ENCODE assay signal across 8 cellular contexts in genomic region chr2:219205981-219206441, GRCh38. TPM values are rescaled to one million over a fixed set of nuclear protein-coding genes. Genes with fewer than 3 reads are reported as not detected.
DNase-seq lines count a peak whose midpoint lies in the region; ATAC-seq lines count a peak whose summit lies in the region.

No MANE protein-coding gene starts in this region.

- no peaks in the 10 kb centered on the region for H3K9me3 ChIP-seq in naive thymus-derived CD4-positive, alpha-beta T cell (ENCODE audit: control insufficient read depth in 2 of 3, low read length in 3 of 3)

- no peaks in the 10 kb centered on the region for H3K27me3 ChIP-seq in naive thymus-derived CD4-positive, alpha-beta T cell (ENCODE audit: control insufficient read depth in 2 of 2, insufficient read depth in 2 of 2, low read length in 2 of 2)

- intact Hi-C loops in naive thymus-derived CD4-positive, alpha-beta T cell (cut with micrococcal nuclease): loop anchor here (1.0 to 5.0 kb wide), 19 partner anchors 12 to 547 kb away; partner anchors contain the start of genes ANKZF1 (in 2 of the 2), ATG9A (in 2 of the 2), DNAJB2 (in 2 of the 2) and GLB1L (in 2 of the 2)
- intact Hi-C loops in posterior vena cava (cut with DNase I): no loop called here

- CTCF ChIA-PET in naive thymus-derived CD4-positive, alpha-beta T cell (lab: Charles Lee): interaction anchor here (0.6 to 4.8 kb wide), 10 partner anchors 10 to 89 kb away, joined by 3 to 54 read pairs (median 4); partner anchors contain the start of gene CNPPD1

- H3K4me3 ChIP-seq in naive thymus-derived CD4-positive, alpha-beta T cell (ENCODE audit: low read length): peak overlapping the region; percentile 98

- POLR2A ChIA-PET in naive thymus-derived CD4-positive, alpha-beta T cell (lab: Charles Lee): interaction anchor here (0.8 to 17.4 kb wide), 21 partner anchors 9 to 809 kb away, joined by 3 to 343 read pairs (median 6); partner anchors contain the start of genes ABCB6, ANKZF1, ATG9A and CNPPD1

- peaks cover 22% of the 10 kb centered on the region for H3K36me3 Mint-ChIP-seq in central memory CD8-positive, alpha-beta T cell (ENCODE audit: insufficient read depth)
- peaks cover 0 to 16% (median 0%) of the 10 kb centered on the region in 5 donors for H3K36me3 Mint-ChIP-seq in naive thymus-derived CD4-positive, alpha-beta T cell

- H3K9me3 Mint-ChIP-seq in central memory CD8-positive, alpha-beta T cell: no peaks in the 10 kb centered on the region
- peaks cover 0 to 5% (median 0%) of the 10 kb centered on the region in 11 donors for H3K9me3 Mint-ChIP-seq in naive thymus-derived CD4-positive, alpha-beta T cell

- peaks cover 30% of the 10 kb centered on the region for H3K4me1 Mint-ChIP-seq in central memory CD8-positive, alpha-beta T cell
- peaks cover 10 to 43% (median 37%) of the 10 kb centered on the region in 7 donors for H3K4me1 Mint-ChIP-seq in naive thymus-derived CD4-positive, alpha-beta T cell

- peak; percentile 12 for ATAC-seq in HG03575 (IDR thresholded peaks at IDR 0.05; ENCODE audit: extremely low read depth, insufficient number of reproducible peaks, low FRiP score, unreplicated experiment)
- ATAC-seq in central memory CD8-positive, alpha-beta T cell (replicated peaks; ENCODE audit: extremely low read depth, poor library complexity, severe bottlenecking): peak; percentile 45
- ATAC-seq in naive thymus-derived CD4-positive, alpha-beta T cell: peak; percentile 43

- peak overlapping the region; percentile 92 for H3K27ac ChIP-seq in naive thymus-derived CD4-positive, alpha-beta T cell (ENCODE audit: low read depth, low read length)

- peak overlapping the region; percentile 86 for H3K4me3 Mint-ChIP-seq in central memory CD8-positive, alpha-beta T cell
- peak overlapping the region; percentile 77 to 98 (median 94) for H3K4me3 Mint-ChIP-seq in naive thymus-derived CD4-positive, alpha-beta T cell

- no peaks in the 10 kb centered on the region for H3K27me3 Mint-ChIP-seq in central memory CD8-positive, alpha-beta T cell
- no peaks in the 10 kb centered on the region for H3K27me3 Mint-ChIP-seq in naive thymus-derived CD4-positive, alpha-beta T cell

- H3K4me1 ChIP-seq in naive thymus-derived CD4-positive, alpha-beta T cell (ENCODE audit: control insufficient read depth in 2 of 2, insufficient read depth in 2 of 2, low read length in 2 of 2): peaks cover 16 to 24% of the 10 kb centered on the region in 2 donors

- H3K27ac Mint-ChIP-seq in central memory CD8-positive, alpha-beta T cell (ENCODE audit: low read depth): peak overlapping the region; percentile 92
- peak overlapping the region; percentile 96 to 99 (median 97) for H3K27ac Mint-ChIP-seq in naive thymus-derived CD4-positive, alpha-beta T cell

- peaks cover 9 to 19% (median 11%) of the 10 kb centered on the region in 3 experiments for H3K36me3 ChIP-seq in naive thymus-derived CD4-positive, alpha-beta T cell (ENCODE audit: control insufficient read depth in 2 of 3, insufficient read depth in 3 of 3, low read length in 3 of 3)

- DNase-seq in SIG-M5 treated with dmso at 0.1 percent for 504 hours (lab: John Stamatoyannopoulos, UW; ENCODE audit: unreplicated experiment): peak; percentile 76
- DNase-seq in SIG-M5 (lab: John Stamatoyannopoulos, UW): no peak
- DNase-seq in central memory CD8-positive, alpha-beta T cell (ENCODE audit: low spot score in 2 of 2): no peak
- DNase-seq in naive thymus-derived CD4-positive, alpha-beta T cell: no peak
- DNase-seq in posterior vena cava (ENCODE audit: low spot score): no peak
- no peak for DNase-seq in NCI-H69 (lab: John Stamatoyannopoulos, UW)
- no peak for DNase-seq in NCI-H1105 (lab: John Stamatoyannopoulos, UW)

RNA-seq across cellular contexts. Expression of gene ZFAND2B, which starts 0.6 kb away (rescaled TPM):
- total RNA-seq in naive thymus-derived CD4-positive, alpha-beta T cell: 10 to 100 TPM; 50.1 to 79.5 (median 71.3) TPM
- polyA plus RNA-seq in naive thymus-derived CD4-positive, alpha-beta T cell: 10 to 100 TPM; 72.4 to 90.7 TPM
- 10 to 100 TPM; 33.8 to 34.7 TPM for total RNA-seq in posterior vena cava

RNA-seq across cellular contexts. Expression of gene ABCB6, which starts 12.7 kb away (rescaled TPM):
- 10 to 100 TPM in 2 of 5 experiments, 1 to 10 TPM in 3; 4.1 to 30.2 (median 8.3) TPM for total RNA-seq in naive thymus-derived CD4-positive, alpha-beta T cell
- polyA plus RNA-seq in naive thymus-derived CD4-positive, alpha-beta T cell: 1 to 10 TPM in 1 of 2 donors, under 1 TPM in 1; 0.66 to 3.2 TPM
- 10 to 100 TPM; 16.0 to 24.2 TPM for total RNA-seq in posterior vena cava

RNA-seq across cellular contexts. Expression of gene ATG9A, which starts 23.4 kb away (rescaled TPM):
- total RNA-seq in naive thymus-derived CD4-positive, alpha-beta T cell: 10 to 100 TPM; 52.6 to 66.0 (median 60.9) TPM
- polyA plus RNA-seq in naive thymus-derived CD4-positive, alpha-beta T cell: 10 to 100 TPM; 14.0 to 40.0 TPM
- total RNA-seq in posterior vena cava: 10 to 100 TPM; 28.5 to 38.5 TPM

RNA-seq across cellular contexts. Expression of gene ANKZF1, which starts 23.6 kb away (rescaled TPM):
- total RNA-seq in naive thymus-derived CD4-positive, alpha-beta T cell: 100 to 1,000 TPM; 117 to 287 (median 169) TPM
- polyA plus RNA-seq in naive thymus-derived CD4-positive, alpha-beta T cell: 10 to 100 TPM; 29.7 to 61.4 TPM
- 10 to 100 TPM; 11.5 to 24.2 TPM for total RNA-seq in posterior vena cava

RNA-seq across cellular contexts. Expression of gene RETREG2, which starts 27.9 kb away (rescaled TPM):
- total RNA-seq in naive thymus-derived CD4-positive, alpha-beta T cell: 100 to 1,000 TPM in 2 of 5 experiments, 10 to 100 TPM in 3; 70.2 to 124 (median 90.9) TPM
- 10 to 100 TPM; 58.5 to 62.4 TPM for polyA plus RNA-seq in naive thymus-derived CD4-positive, alpha-beta T cell
- total RNA-seq in posterior vena cava: 10 to 100 TPM; 54.4 to 56.8 TPM

Comparison
In these comparisons a context has a peak if more than half of its experiments do, and no peak if none do; other contexts are left out.
1. intact Hi-C loops: an anchor here in naive thymus-derived CD4-positive, alpha-beta T cell (1.0 to 5.0 kb wide); none called in posterior vena cava.